In the genomic region with DNA sequence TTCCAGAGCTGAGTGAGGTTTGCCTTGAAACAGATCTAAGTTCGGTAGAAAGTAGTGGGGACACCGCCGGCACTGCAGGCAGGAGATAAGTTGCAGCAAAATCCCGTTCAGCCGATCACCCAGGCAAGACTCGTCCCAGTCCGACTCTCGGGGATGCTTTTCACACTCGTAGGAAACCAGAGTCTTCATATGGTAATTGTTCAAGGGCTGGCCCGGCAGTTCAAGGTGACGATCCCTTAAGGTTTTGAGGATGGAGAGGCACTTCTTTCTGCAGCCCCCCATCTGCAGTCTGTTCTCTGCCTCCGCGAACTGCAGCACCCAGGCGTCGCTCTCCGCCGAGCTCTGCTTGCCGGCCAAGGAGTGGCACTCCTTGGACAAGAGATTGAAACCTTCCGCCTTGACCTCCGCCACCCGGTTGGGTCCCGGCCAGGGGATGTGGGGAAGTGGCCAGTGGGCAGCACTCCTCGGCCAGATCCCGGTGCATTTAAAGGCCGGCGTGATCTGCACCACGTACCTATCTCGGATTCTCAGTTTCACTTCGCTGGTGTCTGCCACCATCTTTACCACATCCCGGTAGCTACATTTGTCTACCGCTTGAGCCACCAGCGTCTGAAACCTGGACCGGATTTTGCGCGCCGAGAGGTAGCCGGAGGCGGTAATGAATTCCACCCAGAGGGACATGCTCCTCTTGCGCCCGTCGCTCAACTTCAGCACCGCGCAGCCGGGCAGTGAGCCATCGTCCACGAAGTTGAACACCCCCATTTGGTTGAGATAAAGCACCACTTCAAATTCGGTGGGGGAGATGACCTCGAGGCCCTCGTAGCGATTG, we compare ENCODE assay signal across 8 cellular contexts. TPM values are rescaled to one million over a fixed set of nuclear protein-coding genes. Genes with fewer than 3 reads are reported as not detected.
DNase-seq lines count a peak whose midpoint lies in the region; ATAC-seq and TF ChIP-seq lines count a peak whose summit lies in the region.

No MANE protein-coding gene starts in this region.

- 45 to 53% (median 52%) methylated on average over 50 of the region's 50 CpGs for WGBS in ovary, 3 donors

- no peak for TF ChIP-seq EP300 in ovary (IDR thresholded peaks at IDR 0.05)

- no peak for TF ChIP-seq POLR2A in ovary (IDR thresholded peaks at IDR 0.05)

- CTCF ChIA-PET in activated B cell treated with CpG ODN at 0.5 μM for 24 hours (lab: Charles Lee) = no interaction called here

- peaks cover 26% of the 10 kb centered on the region for H3K4me1 Mint-ChIP-seq in activated CD4-positive, alpha-beta T cell treated with anti-CD3 and anti-CD28 coated beads, Interleukin-2, amount 10 ng/mL, durations not matched to agents 24 days and 14 days
- peaks cover 35% of the 10 kb centered on the region for H3K4me1 Mint-ChIP-seq in activated B cell treated with CpG ODN at 0.5 μM for 24 hours

- TF ChIP-seq CTCF in activated B cell treated with CpG ODN at 0.5 μM for 24 hours (IDR thresholded peaks at IDR 0.05) (no peak), cardiac muscle cell (IDR thresholded peaks at IDR 0.05; ENCODE audit: low read depth, low read length) (no peak), ovary (IDR thresholded peaks at IDR 0.05) (no peak)

- no peak for ATAC-seq in activated B cell treated with CpG ODN at 0.5 μM for 24 hours (ENCODE audit: low read depth)

- H3K36me3 ChIP-seq in cardiac muscle cell (no peaks in the 10 kb centered on the region), ovary (no peaks in the 10 kb centered on the region)

- DNase-seq in activated CD4-positive, alpha-beta T cell treated with anti-CD3 and anti-CD28 coated beads, Interleukin-2, amount 10 ng/mL, durations not matched to agents 24 days and 14 days = peak; percentile 72
- DNase-seq in activated CD4-positive, alpha-beta T cell treated with anti-CD3 and anti-CD28 coated beads, Interleukin-2, amount 50 U/mL, for 4 hours = no peak
- DNase-seq in activated B cell treated with CpG ODN at 0.5 μM for 24 hours (no peak), cardiac muscle cell (ENCODE audit: low read depth in 1 of 2, low spot score in 1 of 2) (peak; percentile 28 to 39), ovary (peak in 4 of 5 donors; percentile 59 to 75 (median 64)), NCI-H226 (no peak), NOMO-1 (lab: John Stamatoyannopoulos, UW; ENCODE audit: unreplicated experiment in 2 of 2) (no peak), pons (ENCODE audit: low spot score) (no peak)

- peaks cover 2% of the 10 kb centered on the region for H3K4me1 ChIP-seq in cardiac muscle cell (ENCODE audit: low read depth)
- no peaks in the 10 kb centered on the region for H3K4me1 ChIP-seq in ovary (ENCODE audit: insufficient read depth)

- peaks cover 81% of the 10 kb centered on the region for H3K27me3 Mint-ChIP-seq in activated CD4-positive, alpha-beta T cell treated with anti-CD3 and anti-CD28 coated beads, Interleukin-2, amount 10 ng/mL, durations not matched to agents 24 days and 14 days
- H3K27me3 Mint-ChIP-seq in activated B cell treated with CpG ODN at 0.5 μM for 24 hours = peaks cover 67% of the 10 kb centered on the region

- peaks cover 100% of the 10 kb centered on the region for H3K27me3 ChIP-seq in cardiac muscle cell
- no peaks in the 10 kb centered on the region for H3K27me3 ChIP-seq in ovary

- H3K4me3 Mint-ChIP-seq in activated CD4-positive, alpha-beta T cell treated with anti-CD3 and anti-CD28 coated beads, Interleukin-2, amount 10 ng/mL, durations not matched to agents 24 days and 14 days = peak overlapping the region; percentile 76
- peak overlapping the region; percentile 76 for H3K4me3 Mint-ChIP-seq in activated B cell treated with CpG ODN at 0.5 μM for 24 hours

- intact Hi-C loops in activated CD4-positive, alpha-beta T cell treated with anti-CD3 and anti-CD28 coated beads, Interleukin-2, amount 10 ng/mL, durations not matched to agents 24 days and 14 days (cut with micrococcal nuclease) = loop anchor here (10.0 kb wide), 1 partner anchor 531 kb away; a partner anchor contains a TSS
- intact Hi-C loops in activated B cell treated with CpG ODN at 0.5 μM for 24 hours (cut with micrococcal nuclease) = no loop called here
- intact Hi-C loops in ovary (cut with DNase I) = no loop called here

- peaks cover 4% of the 10 kb centered on the region for H3K36me3 Mint-ChIP-seq in activated CD4-positive, alpha-beta T cell treated with anti-CD3 and anti-CD28 coated beads, Interleukin-2, amount 10 ng/mL, durations not matched to agents 24 days and 14 days (ENCODE audit: low read depth)
- no peaks in the 10 kb centered on the region for H3K36me3 Mint-ChIP-seq in activated B cell treated with CpG ODN at 0.5 μM for 24 hours (ENCODE audit: low read depth)

- POLR2A ChIA-PET in activated B cell treated with CpG ODN at 0.5 μM for 24 hours (lab: Charles Lee) = no interaction called here

- H3K9me3 ChIP-seq in cardiac muscle cell (ENCODE audit: low read depth) (no peaks in the 10 kb centered on the region), ovary (no peaks in the 10 kb centered on the region)

- peak overlapping the region; percentile 75 for H3K27ac Mint-ChIP-seq in activated CD4-positive, alpha-beta T cell treated with anti-CD3 and anti-CD28 coated beads, Interleukin-2, amount 10 ng/mL, durations not matched to agents 24 days and 14 days
- H3K27ac Mint-ChIP-seq in activated B cell treated with CpG ODN at 0.5 μM for 24 hours = no peak overlapping the region

- peaks cover 20% of the 10 kb centered on the region for H3K9me3 Mint-ChIP-seq in activated CD4-positive, alpha-beta T cell treated with anti-CD3 and anti-CD28 coated beads, Interleukin-2, amount 10 ng/mL, durations not matched to agents 24 days and 14 days
- H3K9me3 Mint-ChIP-seq in activated B cell treated with CpG ODN at 0.5 μM for 24 hours = peaks cover 2% of the 10 kb centered on the region

- H3K27ac ChIP-seq in cardiac muscle cell (no peak overlapping the region), ovary (peak overlapping the region in 1 of 2 donors; percentile 4)

- H3K4me3 ChIP-seq in cardiac muscle cell (no peak overlapping the region), ovary (peak overlapping the region; percentile 17)

RNA-seq across cellular contexts. Expression of a gene that starts 1.1 kb away (rescaled TPM):
- not detected in 2 replicates for total RNA-seq in activated CD4-positive, alpha-beta T cell treated with anti-CD3 and anti-CD28 coated beads, Interleukin-2, amount 10 ng/mL, durations not matched to agents 24 days and 14 days
- total RNA-seq in activated B cell treated with CpG ODN at 0.5 μM for 24 hours = not detected in 2 replicates
- total RNA-seq in cardiac muscle cell = 0.03 TPM in 1 of 2 replicates, not detected in the other
- polyA plus RNA-seq in cardiac muscle cell = 0.27 and 0.29 TPM in 2 replicates
- total RNA-seq in ovary = 1 to 10 TPM in 1 of 7 donors, under 1 TPM in 6; 0.12 to 1.0 (median 0.48) TPM
- 1 to 10 TPM in 1 of 2 donors, under 1 TPM in 1; 0.93 to 1.0 TPM for polyA plus RNA-seq in ovary

Comparison
In these comparisons a context has a peak if more than half of its experiments do, and no peak if none do; other contexts are left out.
1. DNase-seq: peak in activated CD4-positive, alpha-beta T cell treated with anti-CD3 and anti-CD28 coated beads, Interleukin-2, amount 10 ng/mL, durations not matched to agents 24 days and 14 days (single experiment), cardiac muscle cell (2 of 2) and ovary (4 of 5); none in activated CD4-positive, alpha-beta T cell treated with anti-CD3 and anti-CD28 coated beads, Interleukin-2, amount 50 U/mL, for 4 hours (0 of 2), activated B cell treated with CpG ODN at 0.5 μM for 24 hours (single experiment), NCI-H226 (single experiment), NOMO-1 (0 of 2) and pons (single experiment).